ENCODE assay signal across 18 cellular contexts in the genomic region with DNA sequence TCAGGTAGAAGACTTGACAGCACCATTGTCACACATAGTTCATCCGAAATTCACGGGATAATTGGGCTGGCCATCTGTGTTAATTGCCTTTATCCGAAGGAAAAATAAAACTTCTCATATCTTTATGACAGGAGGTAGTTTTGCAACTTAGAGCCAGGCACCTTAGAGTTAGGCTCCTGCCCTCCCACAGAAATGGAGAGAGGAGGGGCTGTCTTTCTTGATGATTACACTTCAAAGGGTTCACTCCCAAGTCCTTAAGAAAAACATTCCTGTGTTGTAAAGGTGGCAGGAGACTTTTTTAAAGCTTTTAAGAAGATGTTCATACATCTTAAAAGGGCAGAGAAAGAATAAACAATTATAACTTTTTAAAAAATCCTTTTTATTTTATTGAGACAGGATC. TPM values are rescaled to one million over a fixed set of nuclear protein-coding genes. Genes with fewer than 3 reads are reported as not detected.
DNase-seq lines count a peak whose midpoint lies in the region; ATAC-seq, FAIRE-seq and TF ChIP-seq lines count a peak whose summit lies in the region.
"Had no signal": no experiment of that assay in that cellular context is flagged by ENCODE, and none has a peak within 500 bp of the region (broad histone marks: within the 10 kb centered on the region; RNA-seq: fewer than 3 reads in every experiment).

No MANE protein-coding gene starts in this region.

- H3K36me3 ChIP-seq in lower lobe of right lung (no peaks in the 10 kb centered on the region), mucosa of descending colon (ENCODE audit: low read depth) (no peaks in the 10 kb centered on the region), right atrium auricular region (no peaks in the 10 kb centered on the region)

- DNase-seq in left colon (no peak), lower lobe of right lung (no peak), mucosa of descending colon (no peak), GM12892 (ENCODE audit: insufficient read length) (no peak), right atrium auricular region (ENCODE audit: low spot score) (no peak), Right ventricle myocardium inferior (ENCODE audit: missing footprints) (no peak), NCI-H146 treated with DMSO at 0.1 percent for 48 hours (lab: John Stamatoyannopoulos, UW; ENCODE audit: unreplicated experiment) (no peak)
- DNase-seq: C1 segment of cervical spinal cord; CD4-positive, alpha-beta memory T cell; COR-L47; DMS153; DND-41; GM23248; H7; HCEC 1CT had no signal

- TF ChIP-seq POLR2A in GM12892 (IDR thresholded peaks at IDR 0.05; ENCODE audit: low read depth, low read length): no peak

- H3K4me1 ChIP-seq in lower lobe of right lung (peaks cover 11% of the 10 kb centered on the region), mucosa of descending colon (ENCODE audit: low read depth) (peaks cover 9% of the 10 kb centered on the region), right atrium auricular region (peaks cover 0 to 5% of the 10 kb centered on the region in 2 donors)

- H3K4me3 ChIP-seq in lower lobe of right lung: no peak overlapping the region
- no peak overlapping the region for H3K4me3 ChIP-seq in mucosa of descending colon
- no peak overlapping the region for H3K4me3 ChIP-seq in right atrium auricular region
- H3K4me3 ChIP-seq: GM23248 had no signal

- intact Hi-C loops in left colon (cut with DNase I, micrococcal nuclease): no loop called here
- intact Hi-C loops in lower lobe of right lung (cut with DNase I): no loop called here
- intact Hi-C loops in mucosa of descending colon (cut with DNase I, micrococcal nuclease): no loop called here
- intact Hi-C loops in Right ventricle myocardium inferior (cut with DNase I): no loop called here

- no peak for TF ChIP-seq CTCF in lower lobe of right lung (IDR thresholded peaks at IDR 0.05)
- TF ChIP-seq CTCF in mucosa of descending colon (IDR thresholded peaks at IDR 0.05): no peak
- TF ChIP-seq CTCF in right atrium auricular region (IDR thresholded peaks at IDR 0.05): no peak

- H3K27ac ChIP-seq in lower lobe of right lung (no peak overlapping the region), right atrium auricular region (no peak overlapping the region)
- H3K27ac ChIP-seq: GM23248 had no signal

- ATAC-seq in left colon (peak; percentile 57), lower lobe of right lung (peak; percentile 60 to 82), mucosa of descending colon (peak; percentile 27), Right ventricle myocardium inferior (no peak)

- no peaks in the 10 kb centered on the region for H3K9me3 ChIP-seq in lower lobe of right lung
- H3K9me3 ChIP-seq in mucosa of descending colon: peaks cover 5% of the 10 kb centered on the region
- peaks cover 0 to 9% of the 10 kb centered on the region in 2 donors for H3K9me3 ChIP-seq in right atrium auricular region

- FAIRE-seq in GM12892 (lab: Jason Lieb, UNC): no peak
- FAIRE-seq: G401.6, GM19239, H1 had no signal

- H3K27me3 ChIP-seq in lower lobe of right lung (ENCODE audit: low read depth) (no peaks in the 10 kb centered on the region), right atrium auricular region (no peaks in the 10 kb centered on the region)

RNA-seq across cellular contexts. Expression of a gene that starts 10.6 kb away (rescaled TPM):
- total RNA-seq in left colon (100 to 1,000 TPM; 176 to 179 TPM), lower lobe of right lung (166 TPM), mucosa of descending colon (100 to 1,000 TPM; 148 to 183 (median 172) TPM), right atrium auricular region (100 to 1,000 TPM in 1 of 2 donors, 10 to 100 TPM in 1; 86.4 to 103 TPM), Right ventricle myocardium inferior (102 TPM)
- 16.1 TPM for polyA plus RNA-seq in GM12892 (2012; ENCODE audit: missing spikeins)

RNA-seq across cellular contexts. Expression of a gene that starts 27.3 kb away (rescaled TPM):
- total RNA-seq in left colon (1 to 10 TPM; 6.1 to 6.5 TPM), lower lobe of right lung (6.4 TPM), mucosa of descending colon (1 to 10 TPM; 3.3 to 9.8 (median 6.1) TPM), right atrium auricular region (1 to 10 TPM; 1.0 to 2.2 TPM), Right ventricle myocardium inferior (2.4 TPM)
- not detected for polyA plus RNA-seq in GM12892 (2012; ENCODE audit: missing spikeins)
- total RNA-seq: GM23248 had no signal
- polyA plus RNA-seq: GM23248 had no signal
